25 cellular contexts compared by ENCODE assay signal in the genomic region with DNA sequence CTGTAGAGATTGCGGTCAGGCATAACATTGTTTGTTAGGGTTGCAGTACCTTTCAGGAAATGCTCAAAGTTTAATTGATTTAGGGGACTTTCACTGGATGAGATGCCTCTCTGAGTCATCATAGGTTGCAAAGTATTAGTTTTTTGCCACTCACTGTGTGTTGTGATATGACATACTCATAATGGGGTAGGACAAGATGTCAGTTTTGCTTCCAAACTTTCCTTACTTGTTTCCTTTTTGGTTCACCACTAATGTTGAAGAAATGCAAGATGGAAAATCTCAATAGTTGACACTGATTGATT. TPM values are rescaled to one million over a fixed set of nuclear protein-coding genes. Genes with fewer than 3 reads are reported as not detected.
"Had no signal": no experiment of that assay in that cellular context is flagged by ENCODE, and none has a peak within 500 bp of the region (broad histone marks: within the 10 kb centered on the region; RNA-seq: fewer than 3 reads in every experiment).

No MANE protein-coding gene starts in this region.

- H3K4me3 Mint-ChIP-seq: effector memory CD8-positive, alpha-beta T cell; immature natural killer cell; memory B cell; natural killer cell treated with Interleukin-12 subunit alpha and Interleukin-12 subunit beta and Interleukin-15 and Interleukin-18, amount 100 ng/mL, for 72 hours; neural crest cell had no signal

- H3K9me3 Mint-ChIP-seq: effector memory CD8-positive, alpha-beta T cell; immature natural killer cell; memory B cell; natural killer cell treated with Interleukin-12 subunit alpha and Interleukin-12 subunit beta and Interleukin-15 and Interleukin-18, amount 100 ng/mL, for 72 hours; neural crest cell had no signal

- H3K4me1 Mint-ChIP-seq: immature natural killer cell, neural crest cell had no signal

- ATAC-seq: effector memory CD8-positive, alpha-beta T cell; left lobe of liver; natural killer cell treated with Interleukin-12 subunit alpha and Interleukin-12 subunit beta and Interleukin-15 and Interleukin-18, amount 100 ng/mL, for 72 hours; sciatic nerve had no signal

- H3K4me1 ChIP-seq: esophagus squamous epithelium, stomach, thyroid gland, vagina had no signal

- DNase-seq: cortex of kidney; effector memory CD8-positive, alpha-beta T cell; esophagus squamous epithelium; hypothalamus; immature natural killer cell; islet precursor cell; pancreas; stimulated activated CD4-positive, alpha-beta T cell treated with anti-CD3 and anti-CD28 coated beads, Interleukin-12 subunit alpha, Interleukin-12 subunit beta, amount 100 ng/mL, for 4 hours; stimulated activated CD4-positive, alpha-beta T cell treated with anti-CD3 and anti-CD28 coated beads, Interleukin-1b, Interleukin-23, amount 100 ng/mL, for 48 hours; stimulated activated CD4-positive, alpha-beta T cell treated with anti-CD3 and anti-CD28 coated beads, Interleukin-4, amount 100 ng/mL, for 1 hour; stimulated activated CD8-positive, alpha-beta memory T cell treated with anti-CD3 and anti-CD28 coated beads, Interleukin-4, amount 100 ng/mL, for 48 hours; stimulated activated naive CD4-positive, alpha-beta T cell treated with Interleukin-2 at 50 U/mL for 16 hours; stomach; thyroid gland; trophoblast cell had no signal

- H3K27me3 ChIP-seq: neutrophil, pancreas, stomach, thyroid gland, vagina had no signal

- H3K27ac Mint-ChIP-seq: effector memory CD8-positive, alpha-beta T cell; immature natural killer cell; natural killer cell treated with Interleukin-12 subunit alpha and Interleukin-12 subunit beta and Interleukin-15 and Interleukin-18, amount 100 ng/mL, for 72 hours had no signal

- H3K27ac ChIP-seq: esophagus squamous epithelium, neutrophil, pancreas, stomach, thyroid gland, vagina had no signal

- H3K36me3 Mint-ChIP-seq: immature natural killer cell; memory B cell; natural killer cell treated with Interleukin-12 subunit alpha and Interleukin-12 subunit beta and Interleukin-15 and Interleukin-18, amount 100 ng/mL, for 72 hours had no signal

RNA-seq across cellular contexts. Expression of gene PTH2R, which starts 35.0 kb away (rescaled TPM):
- total RNA-seq: esophagus squamous epithelium; natural killer cell treated with Interleukin-12 subunit alpha and Interleukin-12 subunit beta and Interleukin-15 and Interleukin-18, amount 100 ng/mL, for 72 hours; neural crest cell; pulmonary artery endothelial cell; smooth muscle cell; thyroid gland; ureter; vagina had no signal
- polyA plus RNA-seq: smooth muscle cell had no signal
